In the genomic region with DNA sequence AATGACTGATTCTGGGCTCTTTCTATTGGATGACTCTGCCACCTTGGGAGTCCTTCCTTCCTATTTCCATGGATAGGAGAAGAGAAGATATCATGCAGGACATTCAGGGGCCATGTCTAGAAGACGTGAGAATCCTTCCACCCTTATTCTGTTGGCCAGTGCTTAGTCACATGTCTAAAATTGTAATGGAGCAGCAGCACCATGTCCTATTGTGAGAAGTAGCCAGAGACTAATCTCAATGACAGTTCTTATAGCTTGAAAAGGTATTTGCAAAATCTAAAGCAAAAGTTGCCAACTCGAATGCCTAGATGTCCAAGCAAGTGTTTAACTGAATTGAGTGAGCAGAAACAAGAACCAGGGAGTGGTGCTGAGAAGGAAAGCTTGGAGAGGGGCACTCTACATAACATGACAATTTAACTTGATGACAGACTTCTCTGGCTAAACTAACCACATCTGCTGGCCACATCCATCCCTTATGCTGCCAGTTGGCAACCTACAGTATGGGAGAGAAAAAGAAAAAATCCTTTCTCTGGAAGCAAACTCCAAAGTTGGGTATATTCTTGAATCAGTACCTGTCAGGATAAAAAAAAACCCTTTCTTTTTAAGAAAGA, we compare ENCODE assay signal across 16 cellular contexts.
"Had no signal": no experiment of that assay in that cellular context is flagged by ENCODE, and none has a peak within 500 bp of the region (broad histone marks: within the 10 kb centered on the region; RNA-seq: fewer than 3 reads in every experiment).

No MANE protein-coding gene starts in this region.

- H3K9me3 ChIP-seq: esophagus squamous epithelium, sigmoid colon, testis, tibial nerve, upper lobe of right lung, vagina had no signal

- H3K4me3 ChIP-seq: esophagus squamous epithelium, sigmoid colon, testis, tibial nerve, upper lobe of right lung, vagina had no signal

- DNase-seq: cerebellar nuclear complex; effector memory CD8-positive, alpha-beta T cell; esophagus squamous epithelium; immature natural killer cell; mesendoderm; naive thymus-derived CD8-positive, alpha-beta T cell; posterior cingulate gyrus; sigmoid colon; small intestine; stimulated activated CD4-positive, alpha-beta T cell treated with anti-CD3 and anti-CD28 coated beads, Interleukin-2, amount 100 ng/mL, for 48 hours; stimulated activated CD8-positive, alpha-beta memory T cell treated with anti-CD3 and anti-CD28 coated beads, Interleukin-4, amount 100 ng/mL, for 48 hours; testis; upper lobe of right lung had no signal

- H3K27me3 ChIP-seq: esophagus squamous epithelium, sigmoid colon, testis, tibial nerve, upper lobe of right lung, vagina had no signal

- H3K36me3 ChIP-seq: esophagus squamous epithelium, sigmoid colon, tibial nerve, upper lobe of right lung, vagina had no signal

- H3K27ac ChIP-seq: esophagus squamous epithelium, sigmoid colon, testis, tibial nerve, upper lobe of right lung, vagina had no signal

- H3K4me1 ChIP-seq: esophagus squamous epithelium, testis, tibial nerve, upper lobe of right lung, vagina had no signal

- ATAC-seq: effector memory CD8-positive, alpha-beta T cell; naive thymus-derived CD8-positive, alpha-beta T cell; stimulated activated effector memory CD8-positive, alpha-beta T cell treated with anti-CD3 and anti-CD28 coated beads, Interleukin-12 subunit alpha, Interleukin-12 subunit beta, amount 100 ng/mL, for 72 hours; upper lobe of right lung had no signal
